In the genomic region with DNA sequence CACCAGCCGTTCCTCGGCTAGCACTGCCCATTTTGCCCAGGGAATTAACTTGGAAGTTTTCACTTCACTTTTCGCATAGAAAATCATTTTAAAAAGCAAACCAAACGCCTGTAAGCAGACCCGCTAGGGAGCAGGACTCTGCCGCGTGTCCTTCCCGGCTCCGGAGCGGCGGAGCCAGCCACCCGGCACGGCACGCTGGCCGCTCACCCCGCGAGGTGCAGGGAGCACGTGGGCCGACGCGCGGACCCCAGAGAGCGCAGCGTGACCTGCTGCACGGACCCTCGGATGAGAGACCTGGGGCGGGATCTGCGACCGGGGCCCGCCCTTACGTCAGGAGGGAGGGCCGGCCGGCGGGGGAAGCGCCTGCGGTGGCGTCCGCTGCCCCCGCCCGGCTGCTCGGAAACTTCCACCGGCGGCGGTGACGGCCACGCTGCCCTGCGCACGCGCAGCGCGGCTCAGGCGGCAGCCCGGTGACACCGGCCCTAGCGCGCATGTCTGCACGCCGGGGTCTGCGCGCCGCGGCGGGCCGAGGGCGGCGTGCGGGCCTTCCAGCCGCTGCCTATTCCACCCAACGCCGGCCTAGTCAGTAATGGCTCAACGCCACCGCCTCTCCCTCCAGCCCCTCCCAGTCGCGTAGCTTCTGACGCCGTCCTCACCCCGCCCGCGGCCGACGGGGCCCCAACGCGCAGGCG, we compare ENCODE assay signal across 8 cellular contexts. TPM values are rescaled to one million over a fixed set of nuclear protein-coding genes. Genes with fewer than 3 reads are reported as not detected.
DNase-seq lines count a peak whose midpoint lies in the region; ATAC-seq lines count a peak whose summit lies in the region.

No MANE protein-coding gene starts in this region.

- peak overlapping the region; percentile 90 to 95 (median 92) for H3K4me3 Mint-ChIP-seq in CD4-positive, CD25-positive, alpha-beta regulatory T cell
- peak overlapping the region; percentile 85 for H3K4me3 Mint-ChIP-seq in activated CD4-positive, alpha-beta memory T cell treated with anti-CD3 and anti-CD28 coated beads, Interleukin-2, amount 10 ng/mL, durations not matched to agents 7 days and 5 days

- peak; percentile 77 to 78 for ATAC-seq in CD4-positive, CD25-positive, alpha-beta regulatory T cell (ENCODE audit: low read depth in 2 of 2)
- ATAC-seq in GM19438 (IDR thresholded peaks at IDR 0.05; ENCODE audit: low read depth, unreplicated experiment) (peak; percentile 59), HG03558 (IDR thresholded peaks at IDR 0.05; ENCODE audit: extremely low read depth, unreplicated experiment) (peak; percentile 33)

- H3K9me3 ChIP-seq in CD4-positive, CD25-positive, alpha-beta regulatory T cell (ENCODE audit: control insufficient read depth in 2 of 2, low read length in 2 of 2): no peaks in the 10 kb centered on the region
- no peaks in the 10 kb centered on the region for H3K9me3 ChIP-seq in duodenal mucosa (ENCODE audit: control insufficient read depth in 1 of 2, low read length in 2 of 2)

- peaks cover 0 to 35% (median 22%) of the 10 kb centered on the region in 4 donors for H3K4me1 Mint-ChIP-seq in CD4-positive, CD25-positive, alpha-beta regulatory T cell
- H3K4me1 Mint-ChIP-seq in activated CD4-positive, alpha-beta memory T cell treated with anti-CD3 and anti-CD28 coated beads, Interleukin-2, amount 10 ng/mL, durations not matched to agents 7 days and 5 days: peaks cover 41% of the 10 kb centered on the region

- DNase-seq in CD4-positive, CD25-positive, alpha-beta regulatory T cell: peak; percentile 95 to 98 (median 98)
- DNase-seq in NCI-H774 (lab: John Stamatoyannopoulos, UW) (peak; percentile 99), lung microvascular endothelial cell (ENCODE audit: low read depth in 2 of 2) (peak; percentile 97 to 98)
- peak; percentile 98 for DNase-seq in activated CD4-positive, alpha-beta memory T cell treated with anti-CD3 and anti-CD28 coated beads, Interleukin-2, amount 10 ng/mL, durations not matched to agents 7 days and 5 days
- peak; percentile 96 to 97 (median 97) for DNase-seq in stimulated activated CD4-positive, alpha-beta T cell treated with anti-CD3 and anti-CD28 coated beads, TNF-alpha, amount 100 ng/mL, for 4 hours (ENCODE audit: low read depth in 3 of 3)

- CTCF ChIA-PET in activated CD4-positive, alpha-beta memory T cell treated with anti-CD3 and anti-CD28 coated beads, Interleukin-2, amount 10 ng/mL, durations not matched to agents 7 days and 5 days (lab: Charles Lee): interaction anchor here (1.3 to 1.8 kb wide), 2 partner anchors 80 to 82 kb away, joined by 4 to 8 read pairs; a partner anchor contains a TSS

- peak overlapping the region; percentile 70 for H3K4me3 ChIP-seq in CD4-positive, CD25-positive, alpha-beta regulatory T cell (ENCODE audit: low read depth, low read length)
- peak overlapping the region; percentile 74 to 80 for H3K4me3 ChIP-seq in duodenal mucosa (ENCODE audit: low read depth in 1 of 2, low read length in 2 of 2)

- H3K36me3 Mint-ChIP-seq in CD4-positive, CD25-positive, alpha-beta regulatory T cell: no peaks in the 10 kb centered on the region
- peaks cover 19% of the 10 kb centered on the region for H3K36me3 Mint-ChIP-seq in activated CD4-positive, alpha-beta memory T cell treated with anti-CD3 and anti-CD28 coated beads, Interleukin-2, amount 10 ng/mL, durations not matched to agents 7 days and 5 days (ENCODE audit: low read depth)

- peaks cover 6% of the 10 kb centered on the region for H3K27me3 Mint-ChIP-seq in CD4-positive, CD25-positive, alpha-beta regulatory T cell
- H3K27me3 Mint-ChIP-seq in activated CD4-positive, alpha-beta memory T cell treated with anti-CD3 and anti-CD28 coated beads, Interleukin-2, amount 10 ng/mL, durations not matched to agents 7 days and 5 days: peaks cover 6% of the 10 kb centered on the region

- H3K9ac ChIP-seq in duodenal mucosa (ENCODE audit: low read depth in 1 of 2, low read length in 2 of 2): peak overlapping the region; percentile 79 to 88

- peaks cover 38% of the 10 kb centered on the region for H3K4me1 ChIP-seq in CD4-positive, CD25-positive, alpha-beta regulatory T cell (ENCODE audit: control insufficient read depth, insufficient read depth, low read length, poor library complexity, severe bottlenecking)
- H3K4me1 ChIP-seq in duodenal mucosa (ENCODE audit: control insufficient read depth in 1 of 2, insufficient read depth in 2 of 2, low read length in 2 of 2): peaks cover 33 to 37% of the 10 kb centered on the region in 2 donors

- H3K27ac Mint-ChIP-seq in CD4-positive, CD25-positive, alpha-beta regulatory T cell: peak overlapping the region; percentile 89 to 95 (median 90)
- peak overlapping the region; percentile 92 for H3K27ac Mint-ChIP-seq in activated CD4-positive, alpha-beta memory T cell treated with anti-CD3 and anti-CD28 coated beads, Interleukin-2, amount 10 ng/mL, durations not matched to agents 7 days and 5 days

- H3K9me3 Mint-ChIP-seq in CD4-positive, CD25-positive, alpha-beta regulatory T cell: peaks cover 0 to 5% (median 0%) of the 10 kb centered on the region in 7 donors
- no peaks in the 10 kb centered on the region for H3K9me3 Mint-ChIP-seq in activated CD4-positive, alpha-beta memory T cell treated with anti-CD3 and anti-CD28 coated beads, Interleukin-2, amount 10 ng/mL, durations not matched to agents 7 days and 5 days

- no peaks in the 10 kb centered on the region for H3K36me3 ChIP-seq in CD4-positive, CD25-positive, alpha-beta regulatory T cell (ENCODE audit: control insufficient read depth, insufficient read depth, low read length)
- no peaks in the 10 kb centered on the region for H3K36me3 ChIP-seq in duodenal mucosa (ENCODE audit: control insufficient read depth in 1 of 2, insufficient read depth in 2 of 2, low read length in 2 of 2)

- H3K27me3 ChIP-seq in CD4-positive, CD25-positive, alpha-beta regulatory T cell (ENCODE audit: control insufficient read depth, insufficient read depth, low read length): no peaks in the 10 kb centered on the region
- no peaks in the 10 kb centered on the region for H3K27me3 ChIP-seq in duodenal mucosa (ENCODE audit: control insufficient read depth in 1 of 2, insufficient read depth in 2 of 2, low read length in 2 of 2)

- H3K27ac ChIP-seq in CD4-positive, CD25-positive, alpha-beta regulatory T cell (ENCODE audit: insufficient read depth, low read length, poor library complexity, severe bottlenecking): peak overlapping the region; percentile 88
- peak overlapping the region; percentile 98 for H3K27ac ChIP-seq in duodenal mucosa (ENCODE audit: low read depth, low read length)

- POLR2A ChIA-PET in activated CD4-positive, alpha-beta memory T cell treated with anti-CD3 and anti-CD28 coated beads, Interleukin-2, amount 10 ng/mL, durations not matched to agents 7 days and 5 days (lab: Charles Lee): interaction anchor here (0.6 to 5.3 kb wide), 11 partner anchors 9 to 334 kb away, joined by 3 to 63 read pairs (median 4); a partner anchor contains a TSS

RNA-seq across cellular contexts. Expression of a gene that starts 0.5 kb away (rescaled TPM):
- 66.5 TPM for total RNA-seq in CD4-positive, CD25-positive, alpha-beta regulatory T cell
- polyA plus RNA-seq in CD4-positive, CD25-positive, alpha-beta regulatory T cell: 1 to 10 TPM in 2 of 4 donors, under 1 TPM in 2; 0.74 to 3.2 (median 1.0) TPM
- 10 to 100 TPM; 34.3 to 36.6 TPM for total RNA-seq in activated CD4-positive, alpha-beta memory T cell treated with anti-CD3 and anti-CD28 coated beads, Interleukin-2, amount 10 ng/mL, durations not matched to agents 7 days and 5 days
- 6.5 and 8.1 TPM in 2 replicates for total RNA-seq in lung microvascular endothelial cell

Comparison
In these comparisons a context has a peak if more than half of its experiments do, and no peak if none do; other contexts are left out.
1. Peak in every context shown above with its lines: DNase-seq, ATAC-seq, H3K4me3 ChIP-seq and H3K27ac ChIP-seq.